16 cellular contexts compared by ENCODE assay signal in the genomic region with DNA sequence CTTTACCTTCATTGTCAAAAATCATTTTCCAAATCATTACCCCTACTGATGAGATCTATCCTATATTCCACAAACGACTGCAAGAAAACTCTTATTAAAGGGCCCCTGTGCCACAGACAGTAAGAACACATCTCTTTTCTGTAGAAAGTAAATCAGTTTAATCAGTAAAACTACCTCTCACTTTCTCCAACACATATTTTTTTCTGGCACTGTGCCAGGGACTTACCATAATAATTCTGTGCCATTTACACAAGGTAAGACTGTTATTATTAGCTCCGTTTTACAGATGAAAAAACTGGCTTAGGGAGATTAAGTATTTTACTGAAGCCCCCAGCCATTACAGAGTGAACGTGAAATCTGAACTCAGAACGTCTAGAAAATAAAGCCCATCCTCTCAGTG.
DNase-seq lines count a peak whose midpoint lies in the region; ATAC-seq and TF ChIP-seq lines count a peak whose summit lies in the region.
"Had no signal": no experiment of that assay in that cellular context is flagged by ENCODE, and none has a peak within 500 bp of the region (broad histone marks: within the 10 kb centered on the region; RNA-seq: fewer than 3 reads in every experiment).

No MANE protein-coding gene starts in this region.

- H3K36me3 Mint-ChIP-seq in MCF 10A (ENCODE audit: insufficient read depth, unreplicated experiment), result no peaks in the 10 kb centered on the region
- no peaks in the 10 kb centered on the region for H3K36me3 Mint-ChIP-seq in GM23338 (ENCODE audit: low read depth)

- BruUV-seq in MCF 10A (replicated peaks; lab: Mats Ljungman, UMichigan), result no TSS peak

- no peak overlapping the region for H3K4me2 ChIP-seq in GM23338
- H3K4me2 ChIP-seq: KMS-11 had no signal

- no peaks in the 10 kb centered on the region for H3K27me3 ChIP-seq in breast epithelium
- H3K27me3 ChIP-seq in GM23338 (ENCODE audit: insufficient read depth), result no peaks in the 10 kb centered on the region

- no peaks in the 10 kb centered on the region for H3F3A ChIP-seq in GM23338 (replicated peaks; ENCODE audit: low read depth)

- TF ChIP-seq CTCF in MCF 10A (IDR thresholded peaks at IDR 0.05; ENCODE audit: unreplicated experiment), result no peak
- TF ChIP-seq CTCF in breast epithelium (IDR thresholded peaks at IDR 0.05), result no peak
- no peak for TF ChIP-seq CTCF in GM23338 (conservative IDR thresholded peaks at IDR 0.05; ENCODE audit: low read depth in 2 of 2)

- H2AFZ ChIP-seq in GM23338, result no peak overlapping the region
- H2AFZ ChIP-seq: GM23248 had no signal

- CTCF ChIA-PET in MCF 10A (lab: Yijun Ruan, JAX), result no interaction called here

- POLR2A ChIA-PET in MCF 10A (lab: Yijun Ruan, JAX), result no interaction called here

- H3K27ac ChIP-seq in breast epithelium, result no peak overlapping the region
- no peak overlapping the region for H3K27ac ChIP-seq in GM23338 (ENCODE audit: low read depth)
- no peak overlapping the region for H3K27ac ChIP-seq in substantia nigra (ENCODE audit: low read depth, low read length, poor library complexity, severe bottlenecking)
- H3K27ac ChIP-seq: GM23248, KMS-11 had no signal

- H3K27ac Mint-ChIP-seq in MCF 10A (ENCODE audit: low read depth, unreplicated experiment), result no peak overlapping the region
- no peak overlapping the region for H3K27ac Mint-ChIP-seq in GM23338
- H3K27ac Mint-ChIP-seq: B cell had no signal

- no peaks in the 10 kb centered on the region for H3K27me3 Mint-ChIP-seq in MCF 10A (ENCODE audit: insufficient read depth, unreplicated experiment)
- no peaks in the 10 kb centered on the region for H3K27me3 Mint-ChIP-seq in GM23338 (ENCODE audit: insufficient read depth, low read depth, poor library complexity)
- H3K27me3 Mint-ChIP-seq: B cell had no signal

- H3K9me3 ChIP-seq in breast epithelium, result no peaks in the 10 kb centered on the region

- H3K4me1 Mint-ChIP-seq in MCF 10A (ENCODE audit: insufficient read depth, unreplicated experiment) (no peaks in the 10 kb centered on the region), GM23338 (no peaks in the 10 kb centered on the region)
- H3K4me1 Mint-ChIP-seq: B cell had no signal

- DNase-seq in NCI-H1417 (lab: John Stamatoyannopoulos, UW), result peak in 2 of 3 experiments; percentile 2 to 29
- DNase-seq in NCI-H1417 treated with DMSO at 0.1 percent for 48 hours (lab: John Stamatoyannopoulos, UW), result no peak
- DNase-seq in MCF 10A (ENCODE audit: unreplicated experiment), result peak; percentile 4
- no peak for DNase-seq in breast epithelium (ENCODE audit: low spot score in 2 of 2)
- peak; percentile 7 for DNase-seq in NCI-H748 treated with DMSO at 0.1 percent for 48 hours (lab: John Stamatoyannopoulos, UW)
- peak; percentile 0 for DNase-seq in fibroblast of peridontal ligament (ENCODE audit: extremely low read depth)
- DNase-seq in GM23338 (ENCODE audit: low spot score), result no peak
- no peak for DNase-seq in substantia nigra (lab: John Stamatoyannopoulos, UW)
- DNase-seq: 8988T, GM23248, HCEC 1CT, NCI-H1092, NCI-H2107, NCI-H526 had no signal

- intact Hi-C loops in MCF 10A (cut with micrococcal nuclease) (no loop called here), breast epithelium (cut with DNase I; ENCODE audit: low total_unique reads) (no loop called here)

- no peak for TF ChIP-seq POLR2A in breast epithelium (IDR thresholded peaks at IDR 0.05)

- H3K4me1 ChIP-seq in breast epithelium, result no peaks in the 10 kb centered on the region
- H3K4me1 ChIP-seq in GM23338 (ENCODE audit: insufficient read depth), result no peaks in the 10 kb centered on the region

- H3K9me3 Mint-ChIP-seq in MCF 10A (ENCODE audit: unreplicated experiment) (peaks cover 9% of the 10 kb centered on the region), GM23338 (no peaks in the 10 kb centered on the region)

- no peaks in the 10 kb centered on the region for H3K9me2 ChIP-seq in GM23338 (ENCODE audit: insufficient read depth)

- H3K79me2 ChIP-seq in GM23338 (replicated peaks; ENCODE audit: insufficient read depth), result no peaks in the 10 kb centered on the region

- H3K4me3 ChIP-seq in breast epithelium (no peak overlapping the region), GM23338 (no peak overlapping the region)
- H3K4me3 ChIP-seq: GM23248 had no signal

- H3K36me3 ChIP-seq in breast epithelium, result no peaks in the 10 kb centered on the region
- no peaks in the 10 kb centered on the region for H3K36me3 ChIP-seq in GM23338 (ENCODE audit: insufficient read depth)

- H3K4me3 Mint-ChIP-seq in MCF 10A (ENCODE audit: unreplicated experiment) (no peak overlapping the region), GM23338 (no peak overlapping the region)
- H3K4me3 Mint-ChIP-seq: B cell had no signal

- ATAC-seq in GM23338, result no peak

- H4K20me1 ChIP-seq in GM23338 (replicated peaks; ENCODE audit: insufficient read depth), result no peaks in the 10 kb centered on the region

TF ChIP-seq in GM23338, 12 proteins besides CTCF, POLR2A, EP300 and RAD21:
- no peak for TF ChIP-seq ZNF331 (CRISPR knock-in tag; IDR thresholded peaks at IDR 0.05; ENCODE audit: low read depth)
- TF ChIP-seq, protein P1, sequence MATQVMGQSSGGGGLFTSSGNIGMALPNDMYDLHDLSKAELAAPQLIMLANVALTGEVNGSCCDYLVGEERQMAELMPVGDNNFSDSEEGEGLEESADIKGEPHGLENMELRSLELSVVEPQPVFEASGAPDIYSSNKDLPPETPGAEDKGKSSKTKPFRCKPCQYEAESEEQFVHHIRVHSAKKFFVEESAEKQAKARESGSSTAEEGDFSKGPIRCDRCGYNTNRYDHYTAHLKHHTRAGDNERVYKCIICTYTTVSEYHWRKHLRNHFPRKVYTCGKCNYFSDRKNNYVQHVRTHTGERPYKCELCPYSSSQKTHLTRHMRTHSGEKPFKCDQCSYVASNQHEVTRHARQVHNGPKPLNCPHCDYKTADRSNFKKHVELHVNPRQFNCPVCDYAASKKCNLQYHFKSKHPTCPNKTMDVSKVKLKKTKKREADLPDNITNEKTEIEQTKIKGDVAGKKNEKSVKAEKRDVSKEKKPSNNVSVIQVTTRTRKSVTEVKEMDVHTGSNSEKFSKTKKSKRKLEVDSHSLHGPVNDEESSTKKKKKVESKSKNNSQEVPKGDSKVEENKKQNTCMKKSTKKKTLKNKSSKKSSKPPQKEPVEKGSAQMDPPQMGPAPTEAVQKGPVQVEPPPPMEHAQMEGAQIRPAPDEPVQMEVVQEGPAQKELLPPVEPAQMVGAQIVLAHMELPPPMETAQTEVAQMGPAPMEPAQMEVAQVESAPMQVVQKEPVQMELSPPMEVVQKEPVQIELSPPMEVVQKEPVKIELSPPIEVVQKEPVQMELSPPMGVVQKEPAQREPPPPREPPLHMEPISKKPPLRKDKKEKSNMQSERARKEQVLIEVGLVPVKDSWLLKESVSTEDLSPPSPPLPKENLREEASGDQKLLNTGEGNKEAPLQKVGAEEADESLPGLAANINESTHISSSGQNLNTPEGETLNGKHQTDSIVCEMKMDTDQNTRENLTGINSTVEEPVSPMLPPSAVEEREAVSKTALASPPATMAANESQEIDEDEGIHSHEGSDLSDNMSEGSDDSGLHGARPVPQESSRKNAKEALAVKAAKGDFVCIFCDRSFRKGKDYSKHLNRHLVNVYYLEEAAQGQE (IDR thresholded peaks at IDR 0.05; ENCODE audit: unreplicated experiment), result no peak
TF ChIP-seq in GM23338: peak in this region for 0.

Comparison
In these comparisons a context has a peak if more than half of its experiments do, and no peak if none do; other contexts are left out.
1. DNase-seq: peak in NCI-H1417 (2 of 3), MCF 10A (single experiment), NCI-H748 treated with DMSO at 0.1 percent for 48 hours (single experiment) and fibroblast of peridontal ligament (single experiment); none in NCI-H1417 treated with DMSO at 0.1 percent for 48 hours (single experiment), breast epithelium (0 of 2), GM23338 (single experiment) and substantia nigra (0 of 49).